In the genomic region with DNA sequence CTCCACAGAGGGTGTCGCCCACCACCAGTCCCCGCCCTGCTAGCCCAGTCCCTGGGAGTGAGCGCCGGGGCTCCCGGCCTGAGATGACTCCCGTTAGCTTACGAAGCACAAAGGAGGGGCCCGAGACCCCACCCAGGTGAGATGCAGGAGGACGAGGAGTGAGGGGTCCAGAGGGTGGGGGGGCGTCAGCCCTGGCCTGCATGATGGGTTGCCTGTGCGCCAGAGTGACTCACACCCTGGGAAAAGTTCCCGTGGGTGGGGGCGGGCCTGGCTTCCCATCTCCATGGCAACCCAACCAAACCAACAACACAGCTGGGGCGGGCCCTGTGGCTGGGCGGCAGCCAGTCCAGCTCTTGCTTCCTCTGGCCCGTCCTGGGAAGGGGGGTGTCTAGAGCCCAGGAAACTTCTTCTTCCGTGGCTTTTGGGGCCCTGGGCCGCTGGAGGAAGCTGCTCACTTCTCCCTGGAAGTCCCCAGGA, we compare ENCODE assay signal across 8 cellular contexts. TPM values are rescaled to one million over a fixed set of nuclear protein-coding genes. Genes with fewer than 3 reads are reported as not detected.
DNase-seq lines count a peak whose midpoint lies in the region; ATAC-seq and TF ChIP-seq lines count a peak whose summit lies in the region.

No MANE protein-coding gene starts in this region.

- H3K4me3 ChIP-seq in brain microvascular endothelial cell (ENCODE audit: low read depth, low read length) (peak overlapping the region; percentile 22), skeletal muscle tissue (ENCODE audit: low read length in 3 of 3) (peak overlapping the region in 2 of 3 donors; percentile 15 to 45)

- peaks cover 39% of the 10 kb centered on the region for H3K27me3 ChIP-seq in CD4-positive, alpha-beta T cell (ENCODE audit: control insufficient read depth, insufficient read depth, low read length)
- H3K27me3 ChIP-seq in brain microvascular endothelial cell (replicated peaks) (peaks cover 23% of the 10 kb centered on the region), skeletal muscle tissue (ENCODE audit: control insufficient read depth in 3 of 3, insufficient read depth in 3 of 3, low read length in 3 of 3) (peaks cover 22 to 47% (median 25%) of the 10 kb centered on the region in 3 donors)

- no peak for TF ChIP-seq CTCF in CD4-positive, alpha-beta T cell (IDR thresholded peaks at IDR 0.05)
- TF ChIP-seq CTCF in brain microvascular endothelial cell (IDR thresholded peaks at IDR 0.05; ENCODE audit: low read depth, low read length, missing control alignments): no peak

- H3K4me1 ChIP-seq in skeletal muscle tissue (ENCODE audit: control insufficient read depth in 3 of 3, insufficient read depth in 3 of 3, low read length in 3 of 3): peaks cover 61 to 69% (median 64%) of the 10 kb centered on the region in 3 donors

- no peak overlapping the region for H3K27ac ChIP-seq in CD4-positive, alpha-beta T cell (ENCODE audit: low read depth, low read length)
- H3K27ac ChIP-seq in brain microvascular endothelial cell (peak overlapping the region; percentile 86), skeletal muscle tissue (ENCODE audit: low read depth, low read length) (peak overlapping the region; percentile 64)

- peaks cover 40% of the 10 kb centered on the region for H3K27me3 Mint-ChIP-seq in CD4-positive, alpha-beta T cell

- H3K9me3 Mint-ChIP-seq in CD4-positive, alpha-beta T cell: no peaks in the 10 kb centered on the region

- H3K4me1 Mint-ChIP-seq in CD4-positive, alpha-beta T cell (ENCODE audit: low read depth): peaks cover 23% of the 10 kb centered on the region

- H3K36me3 Mint-ChIP-seq in CD4-positive, alpha-beta T cell (ENCODE audit: low read depth): no peaks in the 10 kb centered on the region

- POLR2A ChIA-PET in CD4-positive, alpha-beta T cell (lab: Charles Lee): no interaction called here

- H3K36me3 ChIP-seq in brain microvascular endothelial cell (replicated peaks) (peaks cover 5% of the 10 kb centered on the region), skeletal muscle tissue (ENCODE audit: control insufficient read depth in 3 of 3, insufficient read depth in 3 of 3, low read length in 3 of 3) (no peaks in the 10 kb centered on the region)

- H3K9me3 ChIP-seq in CD4-positive, alpha-beta T cell (ENCODE audit: control insufficient read depth, low read length): no peaks in the 10 kb centered on the region
- H3K9me3 ChIP-seq in skeletal muscle tissue (ENCODE audit: control insufficient read depth in 3 of 3, low read length in 3 of 3): no peaks in the 10 kb centered on the region

- no peak overlapping the region for H3K27ac Mint-ChIP-seq in CD4-positive, alpha-beta T cell

- in situ Hi-C loops in brain microvascular endothelial cell (cut with HindIII; ENCODE audit: low pct_ligation_motif_present, low sequenced_read_pairs): no loop called here

- intact Hi-C loops in CD4-positive, alpha-beta T cell (cut with DNase I, micrococcal nuclease): no loop called here

- peak; percentile 25 for ATAC-seq in CD4-positive, alpha-beta T cell (ENCODE audit: poor library complexity)
- ATAC-seq in HG03135 (IDR thresholded peaks at IDR 0.05; ENCODE audit: unreplicated experiment): no peak
- no peak for ATAC-seq in GM18907 (IDR thresholded peaks at IDR 0.05; ENCODE audit: unreplicated experiment)

- DNase-seq in CD4-positive, alpha-beta T cell: peak in 5 of 10 experiments; percentile 17 to 50 (median 23)
- DNase-seq in HS-27A (ENCODE audit: low read depth) (peak; percentile 75), T-helper 1 cell (peak in 3 of 5 donors; percentile 24 to 35 (median 29)), brain microvascular endothelial cell (peak; percentile 98), iPS-NIHi7 (ENCODE audit: extremely low spot score) (peak; percentile 85)

- H3K9ac ChIP-seq in skeletal muscle tissue (ENCODE audit: low read depth in 1 of 3, low read length in 3 of 3): peak overlapping the region in 2 of 3 donors; percentile 2 to 45

- no peak overlapping the region for H3K4me3 Mint-ChIP-seq in CD4-positive, alpha-beta T cell

- CTCF ChIA-PET in CD4-positive, alpha-beta T cell (lab: Charles Lee): no interaction called here

RNA-seq across cellular contexts. Expression of a gene that starts 4.5 kb away (rescaled TPM):
- total RNA-seq in CD4-positive, alpha-beta T cell: under 1 TPM; 0.28 to 0.77 TPM
- total RNA-seq in skeletal muscle tissue: 3.1 TPM

RNA-seq across cellular contexts. Expression of a gene that starts 4.6 kb away (rescaled TPM):
- under 1 TPM; 0.30 to 0.36 TPM for total RNA-seq in CD4-positive, alpha-beta T cell
- total RNA-seq in skeletal muscle tissue: under 0.01 TPM

RNA-seq across cellular contexts. Expression of a gene that starts 42.8 kb away (rescaled TPM):
- 100 to 1,000 TPM; 292 to 309 TPM for total RNA-seq in CD4-positive, alpha-beta T cell
- total RNA-seq in skeletal muscle tissue: 84.5 TPM

RNA-seq across cellular contexts. Expression of a gene that starts 43.1 kb away (rescaled TPM):
- 10 to 100 TPM in 1 of 2 experiments, 1 to 10 TPM in 1; 9.0 to 11.7 TPM for total RNA-seq in CD4-positive, alpha-beta T cell
- 6.8 TPM for total RNA-seq in skeletal muscle tissue
